ENCODE assay signal across 1 cellular context in genomic region chr11:76579752-76580151, GRCh38.
TF ChIP-seq lines count a peak whose summit lies in the region.

No MANE protein-coding gene starts in this region.

TF ChIP-seq in GM23338, 12 proteins besides CTCF, POLR2A, EP300 and RAD21 (continued from another document):
- no peak for TF ChIP-seq ETS1 (IDR thresholded peaks at IDR 0.05)
- no peak for TF ChIP-seq ZNF114 (CRISPR knock-in tag; IDR thresholded peaks at IDR 0.05)
- no peak for TF ChIP-seq STAT1 (IDR thresholded peaks at IDR 0.05; ENCODE audit: unreplicated experiment)
- no peak for TF ChIP-seq CREB1 (CRISPR knock-in tag; IDR thresholded peaks at IDR 0.05; ENCODE audit: low read depth)
- TF ChIP-seq REST (IDR thresholded peaks at IDR 0.05; ENCODE audit: unreplicated experiment), result no peak
- TF ChIP-seq EZH2phosphoT487 (IDR thresholded peaks at IDR 0.05; ENCODE audit: unreplicated experiment), result no peak
- no peak for TF ChIP-seq NANOG (IDR thresholded peaks at IDR 0.05; ENCODE audit: borderline replicate concordance)
- no peak for TF ChIP-seq ZNF331 (CRISPR knock-in tag; IDR thresholded peaks at IDR 0.05; ENCODE audit: low read depth)
- TF ChIP-seq ZNF462 (CRISPR knock-in tag; IDR thresholded peaks at IDR 0.05), result no peak
- TF ChIP-seq POLR2AphosphoS5 (IDR thresholded peaks at IDR 0.05; ENCODE audit: low read depth), result no peak
